Comparison of ENCODE assay signal across 13 cellular contexts in the genomic region with DNA sequence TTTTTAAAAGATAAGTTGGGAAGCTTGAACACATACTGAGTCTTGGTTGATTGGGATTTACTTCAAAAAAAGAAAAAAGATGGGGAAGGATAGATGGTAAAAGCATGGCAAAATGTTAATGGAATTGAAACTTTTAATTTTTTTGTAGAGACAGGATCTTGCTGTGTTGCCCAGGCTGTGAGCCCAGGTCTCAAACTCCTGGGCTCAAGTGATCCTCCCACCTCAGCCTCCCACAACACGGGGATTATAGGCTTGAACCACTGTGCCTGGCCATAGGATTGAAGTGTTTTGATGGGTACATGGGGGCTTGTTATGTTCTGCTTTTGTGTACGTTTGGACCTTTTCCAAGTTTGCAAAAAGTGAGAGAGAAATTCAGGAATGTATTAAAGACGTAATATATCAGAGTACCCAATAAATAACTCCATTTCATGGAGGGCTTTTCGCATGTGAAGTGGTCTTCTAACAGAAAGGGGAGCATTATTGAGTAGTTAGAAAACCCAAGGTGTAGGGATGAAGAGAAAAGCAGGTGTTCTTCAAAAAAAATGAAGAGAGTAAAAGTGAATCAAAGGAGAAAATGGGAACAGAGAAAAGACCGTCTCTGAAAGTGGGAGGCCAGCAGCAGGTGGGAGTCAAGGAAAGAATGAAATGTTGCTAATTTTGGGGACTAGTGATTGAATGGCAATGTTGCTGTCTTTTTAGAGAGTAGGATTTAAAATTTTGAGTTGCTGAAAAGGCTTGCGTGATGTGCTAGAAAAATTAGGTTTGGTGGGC. TPM values are rescaled to one million over a fixed set of nuclear protein-coding genes. Genes with fewer than 3 reads are reported as not detected.
DNase-seq lines count a peak whose midpoint lies in the region; TF ChIP-seq lines count a peak whose summit lies in the region.
"Had no signal": no experiment of that assay in that cellular context is flagged by ENCODE, and none has a peak within 500 bp of the region (broad histone marks: within the 10 kb centered on the region; RNA-seq: fewer than 3 reads in every experiment).

No MANE protein-coding gene starts in this region.

- peaks cover 38% of the 10 kb centered on the region for H3K36me3 Mint-ChIP-seq in nephron progenitor cell (ENCODE audit: low read depth)

- H3K4me3 ChIP-seq in HEK293 (ENCODE audit: low read depth, low read length) = no peak overlapping the region
- H3K4me3 ChIP-seq in ascending aorta = no peak overlapping the region
- H3K4me3 ChIP-seq: lung, smooth muscle cell had no signal

- no peak overlapping the region for H3K4me3 Mint-ChIP-seq in nephron progenitor cell

- H3K9me3 ChIP-seq in HEK293 (ENCODE audit: control insufficient read depth, insufficient read depth, low read depth, low read length) (no peaks in the 10 kb centered on the region), ascending aorta (no peaks in the 10 kb centered on the region)
- H3K9me3 ChIP-seq: neutrophil had no signal

- intact Hi-C loops in ascending aorta (cut with DNase I) = no loop called here

- CTCF ChIA-PET in HEK293 (lab: Yijun Ruan, JAX) = interaction anchor here (0.7 kb wide), 1 partner anchor 187 kb away, joined by 3 read pairs; no protein-coding TSS in a partner anchor

- H3K27ac ChIP-seq in 22Rv1 (peak overlapping the region; percentile 75), HEK293 (ENCODE audit: extremely low read depth, low read depth, low read length) (no peak overlapping the region), ascending aorta (peak overlapping the region; percentile 51 to 69)
- H3K27ac ChIP-seq: neutrophil had no signal

- H3K36me3 ChIP-seq in HEK293 (ENCODE audit: control insufficient read depth in 2 of 2, insufficient read depth in 1 of 2, low read length in 2 of 2) (peaks cover 11 to 20% of the 10 kb centered on the region in 2 experiments), ascending aorta (peaks cover 0 to under 1% of the 10 kb centered on the region in 2 donors)
- H3K36me3 ChIP-seq: neutrophil had no signal

- H3K4me1 Mint-ChIP-seq in nephron progenitor cell = peaks cover 14% of the 10 kb centered on the region

- DNase-seq in ascending aorta (ENCODE audit: low spot score in 2 of 2) (no peak), nephron progenitor cell (no peak), iPS-NIHi7 (ENCODE audit: extremely low spot score) (no peak), NCI-H2196 (lab: John Stamatoyannopoulos, UW; ENCODE audit: unreplicated experiment) (no peak), T1000 (lab: John Stamatoyannopoulos, UW) (no peak), SW480 (ENCODE audit: low spot score) (no peak)
- DNase-seq: DND-41, NCI-H2171 treated with DMSO at 0.1 percent for 48 hours had no signal

- POLR2A ChIA-PET in HEK293 (lab: Yijun Ruan, JAX) = no interaction called here

- no peaks in the 10 kb centered on the region for H3K27me3 Mint-ChIP-seq in nephron progenitor cell (ENCODE audit: low read depth, poor library complexity)

- H3K27me3 ChIP-seq in ascending aorta = no peaks in the 10 kb centered on the region

- peak overlapping the region; percentile 10 for H3K27ac Mint-ChIP-seq in nephron progenitor cell

- TF ChIP-seq CTCF in 22Rv1 (IDR thresholded peaks at IDR 0.05) = no peak
- TF ChIP-seq CTCF in HEK293 (tag by site-specific recombination; IDR thresholded peaks at IDR 0.05) = no peak
- no peak for TF ChIP-seq CTCF in ascending aorta (IDR thresholded peaks at IDR 0.05)
- no peak for TF ChIP-seq CTCF in nephron progenitor cell (IDR thresholded peaks at IDR 0.05)

- no peaks in the 10 kb centered on the region for H3K9me3 Mint-ChIP-seq in nephron progenitor cell

- H3K4me1 ChIP-seq in HEK293 (ENCODE audit: control insufficient read depth, insufficient read depth, low read length) (peaks cover 7% of the 10 kb centered on the region), ascending aorta (peaks cover 10 to 56% of the 10 kb centered on the region in 2 donors)

TF ChIP-seq in HEK293, 187 proteins besides CTCF, POLR2A, EP300 and RAD21:
- no peak for TF ChIP-seq SCRT1 (tag by site-specific recombination; IDR thresholded peaks at IDR 0.05; ENCODE audit: borderline replicate concordance)
- no peak for TF ChIP-seq OSR2 (tag by site-specific recombination; IDR thresholded peaks at IDR 0.05)
- TF ChIP-seq PRDM1 (tag by site-specific recombination; IDR thresholded peaks at IDR 0.05) = peak; percentile 93
- peak; percentile 97 for TF ChIP-seq ZNF121 (tag by site-specific recombination; IDR thresholded peaks at IDR 0.05)
- no peak for TF ChIP-seq ZFP3 (tag by site-specific recombination; IDR thresholded peaks at IDR 0.05; ENCODE audit: low read depth)
- TF ChIP-seq ZNF23 (tag by site-specific recombination; IDR thresholded peaks at IDR 0.05; ENCODE audit: borderline replicate concordance) = no peak
- TF ChIP-seq ZNF169 (tag by site-specific recombination; IDR thresholded peaks at IDR 0.05) = no peak
- no peak for TF ChIP-seq PBX3 (CRISPR knock-in tag; IDR thresholded peaks at IDR 0.05)
TF ChIP-seq in HEK293: peak in this region for 2.

RNA-seq across cellular contexts. Expression of gene GARRE1, which starts 55.2 kb away (rescaled TPM):
- 59.2 TPM for total RNA-seq in ascending aorta

RNA-seq across cellular contexts. Expression of gene GPI, which starts 55.4 kb away (rescaled TPM):
- total RNA-seq in ascending aorta = 337 TPM
